ENCODE assay signal across 1 cellular context in the genomic region with DNA sequence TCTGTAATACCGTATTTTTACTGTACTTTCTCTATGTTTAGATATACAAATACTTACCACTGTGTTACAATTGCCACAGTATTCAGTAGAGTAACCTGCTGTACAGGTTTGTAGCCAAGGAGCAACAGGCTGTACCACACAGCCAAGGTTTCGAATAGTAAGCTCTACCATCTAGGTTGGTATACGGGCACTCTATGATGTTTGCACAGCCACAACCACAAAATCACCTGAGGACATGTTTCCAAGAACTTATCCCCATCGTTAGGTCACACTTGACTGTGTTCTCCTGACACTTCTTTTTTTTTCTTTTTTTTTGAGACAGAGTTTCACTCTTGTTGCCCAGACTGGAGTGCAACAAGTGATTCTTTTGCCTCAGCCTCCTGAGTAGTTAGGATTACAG.
TF ChIP-seq lines count a peak whose summit lies in the region.

No MANE protein-coding gene starts in this region.

TF ChIP-seq in H1, 55 proteins besides CTCF, POLR2A, EP300 and RAD21 (continued from another document):
- TF ChIP-seq, protein P1, sequence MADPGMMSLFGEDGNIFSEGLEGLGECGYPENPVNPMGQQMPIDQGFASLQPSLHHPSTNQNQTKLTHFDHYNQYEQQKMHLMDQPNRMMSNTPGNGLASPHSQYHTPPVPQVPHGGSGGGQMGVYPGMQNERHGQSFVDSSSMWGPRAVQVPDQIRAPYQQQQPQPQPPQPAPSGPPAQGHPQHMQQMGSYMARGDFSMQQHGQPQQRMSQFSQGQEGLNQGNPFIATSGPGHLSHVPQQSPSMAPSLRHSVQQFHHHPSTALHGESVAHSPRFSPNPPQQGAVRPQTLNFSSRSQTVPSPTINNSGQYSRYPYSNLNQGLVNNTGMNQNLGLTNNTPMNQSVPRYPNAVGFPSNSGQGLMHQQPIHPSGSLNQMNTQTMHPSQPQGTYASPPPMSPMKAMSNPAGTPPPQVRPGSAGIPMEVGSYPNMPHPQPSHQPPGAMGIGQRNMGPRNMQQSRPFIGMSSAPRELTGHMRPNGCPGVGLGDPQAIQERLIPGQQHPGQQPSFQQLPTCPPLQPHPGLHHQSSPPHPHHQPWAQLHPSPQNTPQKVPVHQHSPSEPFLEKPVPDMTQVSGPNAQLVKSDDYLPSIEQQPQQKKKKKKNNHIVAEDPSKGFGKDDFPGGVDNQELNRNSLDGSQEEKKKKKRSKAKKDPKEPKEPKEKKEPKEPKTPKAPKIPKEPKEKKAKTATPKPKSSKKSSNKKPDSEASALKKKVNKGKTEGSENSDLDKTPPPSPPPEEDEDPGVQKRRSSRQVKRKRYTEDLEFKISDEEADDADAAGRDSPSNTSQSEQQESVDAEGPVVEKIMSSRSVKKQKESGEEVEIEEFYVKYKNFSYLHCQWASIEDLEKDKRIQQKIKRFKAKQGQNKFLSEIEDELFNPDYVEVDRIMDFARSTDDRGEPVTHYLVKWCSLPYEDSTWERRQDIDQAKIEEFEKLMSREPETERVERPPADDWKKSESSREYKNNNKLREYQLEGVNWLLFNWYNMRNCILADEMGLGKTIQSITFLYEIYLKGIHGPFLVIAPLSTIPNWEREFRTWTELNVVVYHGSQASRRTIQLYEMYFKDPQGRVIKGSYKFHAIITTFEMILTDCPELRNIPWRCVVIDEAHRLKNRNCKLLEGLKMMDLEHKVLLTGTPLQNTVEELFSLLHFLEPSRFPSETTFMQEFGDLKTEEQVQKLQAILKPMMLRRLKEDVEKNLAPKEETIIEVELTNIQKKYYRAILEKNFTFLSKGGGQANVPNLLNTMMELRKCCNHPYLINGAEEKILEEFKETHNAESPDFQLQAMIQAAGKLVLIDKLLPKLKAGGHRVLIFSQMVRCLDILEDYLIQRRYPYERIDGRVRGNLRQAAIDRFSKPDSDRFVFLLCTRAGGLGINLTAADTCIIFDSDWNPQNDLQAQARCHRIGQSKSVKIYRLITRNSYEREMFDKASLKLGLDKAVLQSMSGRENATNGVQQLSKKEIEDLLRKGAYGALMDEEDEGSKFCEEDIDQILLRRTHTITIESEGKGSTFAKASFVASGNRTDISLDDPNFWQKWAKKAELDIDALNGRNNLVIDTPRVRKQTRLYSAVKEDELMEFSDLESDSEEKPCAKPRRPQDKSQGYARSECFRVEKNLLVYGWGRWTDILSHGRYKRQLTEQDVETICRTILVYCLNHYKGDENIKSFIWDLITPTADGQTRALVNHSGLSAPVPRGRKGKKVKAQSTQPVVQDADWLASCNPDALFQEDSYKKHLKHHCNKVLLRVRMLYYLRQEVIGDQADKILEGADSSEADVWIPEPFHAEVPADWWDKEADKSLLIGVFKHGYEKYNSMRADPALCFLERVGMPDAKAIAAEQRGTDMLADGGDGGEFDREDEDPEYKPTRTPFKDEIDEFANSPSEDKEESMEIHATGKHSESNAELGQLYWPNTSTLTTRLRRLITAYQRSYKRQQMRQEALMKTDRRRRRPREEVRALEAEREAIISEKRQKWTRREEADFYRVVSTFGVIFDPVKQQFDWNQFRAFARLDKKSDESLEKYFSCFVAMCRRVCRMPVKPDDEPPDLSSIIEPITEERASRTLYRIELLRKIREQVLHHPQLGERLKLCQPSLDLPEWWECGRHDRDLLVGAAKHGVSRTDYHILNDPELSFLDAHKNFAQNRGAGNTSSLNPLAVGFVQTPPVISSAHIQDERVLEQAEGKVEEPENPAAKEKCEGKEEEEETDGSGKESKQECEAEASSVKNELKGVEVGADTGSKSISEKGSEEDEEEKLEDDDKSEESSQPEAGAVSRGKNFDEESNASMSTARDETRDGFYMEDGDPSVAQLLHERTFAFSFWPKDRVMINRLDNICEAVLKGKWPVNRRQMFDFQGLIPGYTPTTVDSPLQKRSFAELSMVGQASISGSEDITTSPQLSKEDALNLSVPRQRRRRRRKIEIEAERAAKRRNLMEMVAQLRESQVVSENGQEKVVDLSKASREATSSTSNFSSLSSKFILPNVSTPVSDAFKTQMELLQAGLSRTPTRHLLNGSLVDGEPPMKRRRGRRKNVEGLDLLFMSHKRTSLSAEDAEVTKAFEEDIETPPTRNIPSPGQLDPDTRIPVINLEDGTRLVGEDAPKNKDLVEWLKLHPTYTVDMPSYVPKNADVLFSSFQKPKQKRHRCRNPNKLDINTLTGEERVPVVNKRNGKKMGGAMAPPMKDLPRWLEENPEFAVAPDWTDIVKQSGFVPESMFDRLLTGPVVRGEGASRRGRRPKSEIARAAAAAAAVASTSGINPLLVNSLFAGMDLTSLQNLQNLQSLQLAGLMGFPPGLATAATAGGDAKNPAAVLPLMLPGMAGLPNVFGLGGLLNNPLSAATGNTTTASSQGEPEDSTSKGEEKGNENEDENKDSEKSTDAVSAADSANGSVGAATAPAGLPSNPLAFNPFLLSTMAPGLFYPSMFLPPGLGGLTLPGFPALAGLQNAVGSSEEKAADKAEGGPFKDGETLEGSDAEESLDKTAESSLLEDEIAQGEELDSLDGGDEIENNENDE (IDR thresholded peaks at IDR 0.05; ENCODE audit: insufficient replicate concordance, low read length), result no peak
- TF ChIP-seq KDM4A (IDR thresholded peaks at IDR 0.05; ENCODE audit: low read depth, low read length, severe bottlenecking) (no peak), ATF3 (IDR thresholded peaks at IDR 0.05; ENCODE audit: insufficient read depth, low read depth, low read length) (no peak)
